In the genomic region with DNA sequence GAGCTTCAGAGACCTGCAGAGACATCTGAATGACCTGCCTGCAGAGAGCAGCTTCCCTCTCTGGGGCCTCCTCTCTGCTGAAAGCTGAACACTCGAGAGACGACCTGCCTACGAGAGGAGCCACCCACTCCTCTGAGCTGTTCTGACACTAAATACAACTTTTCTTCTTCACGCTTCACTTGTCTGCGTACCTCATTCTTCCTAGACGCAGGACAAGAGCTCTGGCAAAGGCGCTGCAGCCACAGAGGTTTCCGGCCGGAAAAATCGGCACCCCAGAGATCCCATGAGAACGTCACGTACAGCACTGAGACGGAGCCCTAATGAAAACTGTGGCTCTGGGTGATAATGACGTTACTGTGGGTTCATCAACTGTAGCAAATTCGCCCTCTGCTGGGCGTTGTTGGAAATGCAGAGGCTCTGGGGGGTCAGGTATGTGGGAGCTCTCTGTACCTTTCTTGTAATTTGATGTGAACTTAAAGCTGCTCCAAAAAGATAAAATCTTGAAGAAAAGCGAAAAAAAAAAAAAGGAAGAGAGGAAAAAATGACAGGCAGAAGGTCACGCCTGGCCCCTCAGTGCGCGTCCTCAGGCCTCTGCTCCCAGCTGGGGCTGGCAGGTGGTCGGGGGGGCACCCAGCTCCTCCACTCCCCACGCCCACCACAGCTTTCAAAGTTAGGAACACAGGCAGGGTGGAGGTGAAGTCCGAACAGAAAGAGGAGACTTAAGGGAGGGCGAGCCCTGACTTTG, we compare ENCODE assay signal across 8 cellular contexts.
DNase-seq lines count a peak whose midpoint lies in the region; ATAC-seq and TF ChIP-seq lines count a peak whose summit lies in the region.

No MANE protein-coding gene starts in this region.

- peak; percentile 91 for TF ChIP-seq CTCF in AG09319 (IDR thresholded peaks at IDR 0.05; ENCODE audit: low read depth, low read length)

- peak; percentile 16 for DNase-seq in AG09319 (ENCODE audit: extremely low read depth, low read depth)
- peak; percentile 87 for DNase-seq in NCI-H526 treated with DMSO at 0.1 percent for 48 hours (lab: John Stamatoyannopoulos, UW)
- DNase-seq in activated CD4-positive, alpha-beta T cell treated with anti-CD3 and anti-CD28 coated beads, Interleukin-2, amount 50 U/mL, for 24 hours (ENCODE audit: low read depth in 1 of 2, low spot score in 1 of 2), result peak; percentile 89 to 94
- peak; percentile 82 for DNase-seq in ecto neural progenitor cell (ENCODE audit: low spot score)
- DNase-seq in medulla oblongata (ENCODE audit: extremely low spot score), result peak; percentile 88
- peak; percentile 85 to 88 (median 85) for DNase-seq in stimulated activated CD4-positive, alpha-beta T cell treated with anti-CD3 and anti-CD28 coated beads, TNF-alpha, amount 100 ng/mL, for 4 hours (ENCODE audit: low read depth in 3 of 3)

- ATAC-seq in GM18909 (IDR thresholded peaks at IDR 0.05; ENCODE audit: poor library complexity, unreplicated experiment) (peak; percentile 91), HG03196 (IDR thresholded peaks at IDR 0.05; ENCODE audit: unreplicated experiment) (peak; percentile 90)

Comparison
In these comparisons a context has a peak if more than half of its experiments do, and no peak if none do; other contexts are left out.
1. Peak in every context shown above with its lines: DNase-seq and ATAC-seq.
2. DNase-seq: peak in every context shown above with its lines; median percentile 92 in activated CD4-positive, alpha-beta T cell treated with anti-CD3 and anti-CD28 coated beads, Interleukin-2, amount 50 U/mL, for 24 hours; 88 in medulla oblongata; 87 in NCI-H526 treated with DMSO at 0.1 percent for 48 hours; 85 in stimulated activated CD4-positive, alpha-beta T cell treated with anti-CD3 and anti-CD28 coated beads, TNF-alpha, amount 100 ng/mL, for 4 hours; 82 in ecto neural progenitor cell; 16 in AG09319.